24 cellular contexts compared by ENCODE assay signal in genomic region chr11:6799402-6799801, GRCh38. TPM values are rescaled to one million over a fixed set of nuclear protein-coding genes. Genes with fewer than 3 reads are reported as not detected.
DNase-seq lines count a peak whose midpoint lies in the region; ATAC-seq, FAIRE-seq and TF ChIP-seq lines count a peak whose summit lies in the region.
"Had no signal": no experiment of that assay in that cellular context is flagged by ENCODE, and none has a peak within 500 bp of the region (broad histone marks: within the 10 kb centered on the region; RNA-seq: fewer than 3 reads in every experiment).

TSS of gene OR6A2 (minus strand) at chr11:6799689. CDS start at chr11:6795708, 3,981 bp downstream.

- DNase-seq in EL: peak; percentile 54
- peak; percentile 26 for DNase-seq in amniotic epithelial cell (ENCODE audit: low read depth)
- peak; percentile 50 for DNase-seq in kidney tubule cell (ENCODE audit: low spot score)
- no peak for DNase-seq in stimulated activated naive CD8-positive, alpha-beta T cell treated with anti-CD3 and anti-CD28 coated beads, Interleukin-15, Interleukin-2, amounts not matched to agents 100 U/mL and 50 U/mL, for 24 hours
- DNase-seq in chondrocyte (ENCODE audit: low spot score): no peak
- DNase-seq in NCI-H345 (lab: John Stamatoyannopoulos, UW): no peak
- DNase-seq in GM12891 (ENCODE audit: insufficient read length, low spot score): no peak
- DNase-seq: activated CD8-positive, alpha-beta memory T cell treated with anti-CD3 and anti-CD28 coated beads for 24 hours; activated naive CD4-positive, alpha-beta T cell; activated T-cell treated with anti-CD3 and anti-CD28 coated beads, Interleukin-2, amount 50 U/mL, for 24 hours; adrenal gland; left ventricle myocardium superior; MV-4-11; NCI-H1694 treated with DMSO at 0.1 percent for 48 hours; NCI-H69; Right ventricle myocardium superior; stimulated activated CD4-positive, alpha-beta T cell treated with anti-CD3 and anti-CD28 coated beads, Interleukin-1b, Interleukin-23, amount 100 ng/mL, for 48 hours; SW 1271 had no signal

- H3K4me1 Mint-ChIP-seq in chondrocyte (ENCODE audit: low read depth): no peaks in the 10 kb centered on the region
- H3K4me1 Mint-ChIP-seq: IgD-negative memory B cell had no signal

- peaks cover 5% of the 10 kb centered on the region for H3K36me3 Mint-ChIP-seq in chondrocyte (ENCODE audit: low read depth)
- H3K36me3 Mint-ChIP-seq: IgD-negative memory B cell had no signal

- H3K4me3 Mint-ChIP-seq in chondrocyte (ENCODE audit: unreplicated experiment): no peak within 1 kb of the TSS
- H3K4me3 Mint-ChIP-seq: activated T-cell treated with anti-CD3 and anti-CD28 coated beads, Interleukin-2, amount 50 U/mL, for 24 hours; IgD-negative memory B cell had no signal

- H3K4me1 ChIP-seq in HUES48 (ENCODE audit: control insufficient read depth, insufficient read depth, low read length): peaks cover 9% of the 10 kb centered on the region
- H3K4me1 ChIP-seq: adrenal gland, vagina had no signal

- TF ChIP-seq CTCF in chondrocyte (IDR thresholded peaks at IDR 0.05): no peak

- no peak within 1 kb of the TSS for H3K4me3 ChIP-seq in HUES48 (ENCODE audit: low read depth, low read length)
- H3K4me3 ChIP-seq: adrenal gland, skin epidermis, vagina had no signal

- H3K27ac ChIP-seq in HUES48 (ENCODE audit: low read depth, low read length): peak within 1 kb of the TSS; percentile 74
- H3K27ac ChIP-seq: adrenal gland, C4-2B, skin epidermis, vagina had no signal

- peaks cover 12% of the 10 kb centered on the region; the same call in 1 of the 2 replicates for H3K9me3 ChIP-seq in HUES48 (ENCODE audit: control insufficient read depth, insufficient read depth, low read length)
- H3K9me3 ChIP-seq: adrenal gland, vagina had no signal

- H3K9ac ChIP-seq in HUES48 (ENCODE audit: low read depth, low read length): no peak within 1 kb of the TSS

- peaks cover 7% of the 10 kb centered on the region for H3K9me3 Mint-ChIP-seq in chondrocyte (ENCODE audit: low read depth)

- no peaks in the 10 kb centered on the region for H3K36me3 ChIP-seq in HUES48 (ENCODE audit: control insufficient read depth, insufficient read depth, low read length)
- H3K36me3 ChIP-seq: adrenal gland, vagina had no signal

- FAIRE-seq in GM12891 (lab: Jason Lieb, UNC): no peak

- ATAC-seq in stimulated activated naive CD8-positive, alpha-beta T cell treated with anti-CD3 and anti-CD28 coated beads, Interleukin-15, Interleukin-2, amounts not matched to agents 100 U/mL and 50 U/mL, for 24 hours: no peak
- ATAC-seq: left ventricle myocardium superior had no signal

- TF ChIP-seq POLR2A in GM12891 (IDR thresholded peaks at IDR 0.05; ENCODE audit: low read depth, low read length): no peak

- H3K27me3 ChIP-seq in HUES48 (ENCODE audit: control insufficient read depth, insufficient read depth, low read length): no peaks in the 10 kb centered on the region
- H3K27me3 ChIP-seq: adrenal gland, vagina had no signal

- no peaks in the 10 kb centered on the region for H3K27me3 Mint-ChIP-seq in chondrocyte (ENCODE audit: low read depth)
- H3K27me3 Mint-ChIP-seq: activated T-cell treated with anti-CD3 and anti-CD28 coated beads, Interleukin-2, amount 50 U/mL, for 24 hours; IgD-negative memory B cell; progenitor cell of endocrine pancreas had no signal

- no peak within 1 kb of the TSS for H3K27ac Mint-ChIP-seq in chondrocyte (ENCODE audit: unreplicated experiment)
- H3K27ac Mint-ChIP-seq: activated T-cell treated with anti-CD3 and anti-CD28 coated beads, Interleukin-2, amount 50 U/mL, for 24 hours; IgD-negative memory B cell; progenitor cell of endocrine pancreas had no signal

TF ChIP-seq in GM12891, 5 proteins besides CTCF, POLR2A, EP300 and RAD21:
- TF ChIP-seq POLR2AphosphoS5 (IDR thresholded peaks at IDR 0.05; ENCODE audit: low read depth, low read length) (no peak), SPI1 (IDR thresholded peaks at IDR 0.05; ENCODE audit: low read depth, low read length) (no peak), POU2F2 (IDR thresholded peaks at IDR 0.05; ENCODE audit: low read depth, low read length) (no peak), TAF1 (IDR thresholded peaks at IDR 0.05; ENCODE audit: low read depth, low read length) (no peak), PAX5 (IDR thresholded peaks at IDR 0.05; ENCODE audit: insufficient read depth, low read length, severe bottlenecking) (no peak)

RNA-seq across cellular contexts. Expression of gene OR6A2, which starts in this region (rescaled TPM):
- total RNA-seq in chondrocyte: 0.19 to 0.23 TPM in 2 of 3 replicates, not detected in the other
- not detected for polyA plus RNA-seq in GM12891 (2012; ENCODE audit: low read depth, missing spikeins)
- total RNA-seq: left ventricle myocardium superior, Right ventricle myocardium superior, vagina had no signal
- polyA plus RNA-seq: adrenal gland, IgD-negative memory B cell had no signal

Comparison
In these comparisons a context has a peak if more than half of its experiments do, and no peak if none do; other contexts are left out.
1. DNase-seq: peak in EL (single experiment), amniotic epithelial cell (single experiment) and kidney tubule cell (single experiment); none in stimulated activated naive CD8-positive, alpha-beta T cell treated with anti-CD3 and anti-CD28 coated beads, Interleukin-15, Interleukin-2, amounts not matched to agents 100 U/mL and 50 U/mL, for 24 hours (single experiment), chondrocyte (single experiment), NCI-H345 (single experiment) and GM12891 (single experiment).